In the genomic region with DNA sequence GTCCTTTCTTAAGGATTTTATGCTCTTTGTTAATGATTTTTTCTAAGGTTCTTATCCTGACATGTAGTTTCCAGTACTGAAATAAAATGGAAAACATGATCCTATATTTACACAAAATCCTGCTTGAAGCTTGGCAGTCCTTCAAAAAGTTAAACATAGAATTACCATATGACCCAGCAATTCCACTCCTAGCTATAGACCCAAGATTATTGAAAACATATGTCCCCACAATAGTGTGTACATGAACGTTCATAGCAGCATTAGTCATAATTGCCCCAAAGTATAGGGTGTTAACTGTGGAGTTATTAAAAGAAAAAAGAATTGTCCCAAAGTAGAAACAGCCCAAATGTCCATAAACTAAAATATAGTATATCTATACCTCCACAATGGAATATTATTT, we compare ENCODE assay signal across 14 cellular contexts.
"Had no signal": no experiment of that assay in that cellular context is flagged by ENCODE, and none has a peak within 500 bp of the region (broad histone marks: within the 10 kb centered on the region; RNA-seq: fewer than 3 reads in every experiment).

No MANE protein-coding gene starts in this region.

- H3K9ac ChIP-seq: neural progenitor cell, parathyroid adenoma had no signal

- H3K4me3 ChIP-seq: breast epithelium, lung, neural progenitor cell, stomach, vagina had no signal

- H3K9me3 ChIP-seq: breast epithelium, stomach, vagina had no signal

- H3K4me1 ChIP-seq: parathyroid adenoma had no signal

- DNase-seq: activated CD4-positive, alpha-beta T cell treated with anti-CD3 and anti-CD28 coated beads, Interleukin-2, amount 10 ng/mL, durations not matched to agents 24 days and 14 days; activated naive CD4-positive, alpha-beta T cell treated with anti-CD3 and anti-CD28 coated beads, Interleukin-2, amount 50 U/mL, for 16 hours; foreskin keratinocyte; head of caudate nucleus; left colon; midbrain; retina; stomach had no signal

- H3K27ac ChIP-seq: foreskin keratinocyte, neural progenitor cell, parathyroid adenoma, stomach had no signal

- H2AFZ ChIP-seq: neural progenitor cell, parathyroid adenoma had no signal

- ATAC-seq: foreskin keratinocyte, left colon, WTC11 had no signal

- H3K36me3 ChIP-seq: breast epithelium, neural progenitor cell had no signal

- H3K4me2 ChIP-seq: neural progenitor cell had no signal

- H3K27me3 ChIP-seq: breast epithelium, foreskin keratinocyte, neural progenitor cell, stomach, vagina had no signal
